ENCODE assay signal across 9 cellular contexts in the genomic region with DNA sequence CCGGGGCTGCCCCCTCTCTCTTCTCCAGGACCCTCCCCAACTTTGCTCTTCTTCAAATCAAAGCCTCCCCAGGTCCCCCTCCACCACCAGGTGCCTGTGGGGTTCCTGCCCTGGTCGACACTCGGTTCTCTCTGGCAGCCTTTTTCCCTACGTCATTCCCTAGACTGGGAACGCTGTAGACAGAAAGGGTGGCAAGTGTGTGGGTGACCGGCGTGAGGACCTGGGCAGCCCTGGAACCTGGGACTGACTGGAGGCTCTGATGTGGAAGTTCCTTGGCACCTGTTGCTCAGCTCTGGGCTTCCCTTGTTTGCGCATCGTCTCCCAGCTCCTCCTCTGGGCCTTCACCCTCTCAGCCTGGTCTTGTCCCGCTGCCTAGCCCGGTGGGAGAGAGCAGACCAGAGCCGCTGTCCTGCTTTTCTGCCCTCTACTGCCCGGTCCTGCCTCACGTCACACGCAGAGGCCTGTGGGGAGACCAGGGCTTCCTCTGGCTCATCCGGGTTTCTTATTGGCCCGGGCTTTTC. TPM values are rescaled to one million over a fixed set of nuclear protein-coding genes. Genes with fewer than 3 reads are reported as not detected.
DNase-seq lines count a peak whose midpoint lies in the region; ATAC-seq and TF ChIP-seq lines count a peak whose summit lies in the region.
"Had no signal": no experiment of that assay in that cellular context is flagged by ENCODE, and none has a peak within 500 bp of the region (broad histone marks: within the 10 kb centered on the region; RNA-seq: fewer than 3 reads in every experiment).

No MANE protein-coding gene starts in this region.

- ATAC-seq in activated CD8-positive, alpha-beta T cell treated with anti-CD3 and anti-CD28 coated beads, Interleukin-2, amount 10 ng/mL, durations not matched to agents 7 days and 5 days: no peak
- ATAC-seq in upper lobe of left lung (ENCODE audit: low FRiP score in 2 of 2) (no peak), GM18861 (IDR thresholded peaks at IDR 0.05; ENCODE audit: unreplicated experiment) (no peak)

- no peaks in the 10 kb centered on the region for H3K27me3 Mint-ChIP-seq in activated CD8-positive, alpha-beta T cell treated with anti-CD3 and anti-CD28 coated beads, Interleukin-2, amount 10 ng/mL, durations not matched to agents 7 days and 5 days (ENCODE audit: low read depth)
- H3K27me3 Mint-ChIP-seq in immature natural killer cell (ENCODE audit: low read depth in 3 of 3): peaks cover 4 to 7% (median 6%) of the 10 kb centered on the region in 3 donors

- H3K4me3 Mint-ChIP-seq in activated CD8-positive, alpha-beta T cell treated with anti-CD3 and anti-CD28 coated beads, Interleukin-2, amount 10 ng/mL, durations not matched to agents 7 days and 5 days: peak overlapping the region; percentile 98
- H3K4me3 Mint-ChIP-seq in immature natural killer cell: peak overlapping the region; percentile 78 to 83 (median 82)

- no peak for TF ChIP-seq EP300 in upper lobe of left lung (IDR thresholded peaks at IDR 0.05)

- no peaks in the 10 kb centered on the region for H3K9me3 Mint-ChIP-seq in activated CD8-positive, alpha-beta T cell treated with anti-CD3 and anti-CD28 coated beads, Interleukin-2, amount 10 ng/mL, durations not matched to agents 7 days and 5 days (ENCODE audit: insufficient read depth)
- peaks cover 0 to 2% (median 0%) of the 10 kb centered on the region in 6 donors for H3K9me3 Mint-ChIP-seq in immature natural killer cell

- DNase-seq in cardiac septum (ENCODE audit: low spot score) (peak; percentile 56), right atrium auricular region (ENCODE audit: low spot score) (no peak), immature natural killer cell (no peak), upper lobe of left lung (peak in 1 of 2 donors; percentile 31), middle frontal gyrus (ENCODE audit: extremely low spot score, low spot score) (no peak), NCI-H1417 (lab: John Stamatoyannopoulos, UW) (no peak)
- DNase-seq in activated CD8-positive, alpha-beta T cell treated with anti-CD3 and anti-CD28 coated beads, Interleukin-2, amount 10 ng/mL, durations not matched to agents 7 days and 5 days: peak; percentile 42
- DNase-seq: NCI-H1930 had no signal

- no peaks in the 10 kb centered on the region for H3K27me3 ChIP-seq in right atrium auricular region
- no peaks in the 10 kb centered on the region for H3K27me3 ChIP-seq in upper lobe of left lung

- peaks cover 7% of the 10 kb centered on the region for H3K36me3 ChIP-seq in right atrium auricular region
- H3K36me3 ChIP-seq in upper lobe of left lung: peaks cover 0 to 12% (median 5%) of the 10 kb centered on the region in 4 donors

- peaks cover 0 to 58% of the 10 kb centered on the region in 2 donors for H3K4me1 ChIP-seq in right atrium auricular region
- H3K4me1 ChIP-seq in upper lobe of left lung: peaks cover 32 to 57% (median 46%) of the 10 kb centered on the region in 4 donors

- TF ChIP-seq POLR2A in upper lobe of left lung (IDR thresholded peaks at IDR 0.05): no peak

- no peaks in the 10 kb centered on the region for H3K9me3 ChIP-seq in right atrium auricular region
- H3K9me3 ChIP-seq in upper lobe of left lung: no peaks in the 10 kb centered on the region

- peaks cover 62% of the 10 kb centered on the region for H3K36me3 Mint-ChIP-seq in activated CD8-positive, alpha-beta T cell treated with anti-CD3 and anti-CD28 coated beads, Interleukin-2, amount 10 ng/mL, durations not matched to agents 7 days and 5 days (ENCODE audit: low read depth)
- H3K36me3 Mint-ChIP-seq in immature natural killer cell: peaks cover 0 to 5% (median 3%) of the 10 kb centered on the region in 3 donors

- intact Hi-C loops in cardiac septum (cut with DNase I): no loop called here

- H3K4me3 ChIP-seq in right atrium auricular region (peak overlapping the region in 1 of 2 donors; percentile 71), upper lobe of left lung (peak overlapping the region in 3 of 4 donors; percentile 4 to 83 (median 79))

- POLR2A ChIA-PET in activated CD8-positive, alpha-beta T cell treated with anti-CD3 and anti-CD28 coated beads, Interleukin-2, amount 10 ng/mL, durations not matched to agents 7 days and 5 days (lab: Charles Lee): interaction anchor here (0.7 to 4.6 kb wide), 6 partner anchors 10 to 1092 kb away, joined by 3 to 112 read pairs (median 5); a partner anchor contains a TSS

- WGBS in upper lobe of left lung, 2 donors: 38 to 49% methylated on average over 17 of the region's 17 CpGs

- H3K27ac Mint-ChIP-seq in activated CD8-positive, alpha-beta T cell treated with anti-CD3 and anti-CD28 coated beads, Interleukin-2, amount 10 ng/mL, durations not matched to agents 7 days and 5 days: peak overlapping the region; percentile 98
- H3K27ac Mint-ChIP-seq in immature natural killer cell: peak overlapping the region; percentile 92 to 95 (median 94)

- H3K4me1 Mint-ChIP-seq in activated CD8-positive, alpha-beta T cell treated with anti-CD3 and anti-CD28 coated beads, Interleukin-2, amount 10 ng/mL, durations not matched to agents 7 days and 5 days (ENCODE audit: low read depth): peaks cover 57% of the 10 kb centered on the region
- H3K4me1 Mint-ChIP-seq in immature natural killer cell: peaks cover 39 to 52% of the 10 kb centered on the region in 2 donors

- peak overlapping the region in 1 of 2 donors; percentile 18 for H3K27ac ChIP-seq in right atrium auricular region
- peak overlapping the region; percentile 85 to 96 (median 94) for H3K27ac ChIP-seq in upper lobe of left lung

- no peak for TF ChIP-seq CTCF in right atrium auricular region (IDR thresholded peaks at IDR 0.05)
- TF ChIP-seq CTCF in upper lobe of left lung (IDR thresholded peaks at IDR 0.05): no peak

- CTCF ChIA-PET in activated CD8-positive, alpha-beta T cell treated with anti-CD3 and anti-CD28 coated beads, Interleukin-2, amount 10 ng/mL, durations not matched to agents 7 days and 5 days (lab: Charles Lee): interaction anchor here (0.7 to 12.6 kb wide), 5 partner anchors 10 to 86 kb away, joined by 3 to 227 read pairs (median 8); a partner anchor contains a TSS

RNA-seq across cellular contexts. Expression of a gene that starts 1.3 kb away (rescaled TPM):
- total RNA-seq in cardiac septum: 4.1 TPM
- total RNA-seq in right atrium auricular region: 1 to 10 TPM; 3.7 to 5.3 TPM
- total RNA-seq in activated CD8-positive, alpha-beta T cell treated with anti-CD3 and anti-CD28 coated beads, Interleukin-2, amount 10 ng/mL, durations not matched to agents 7 days and 5 days: 100 to 1,000 TPM; 284 to 311 TPM
- polyA plus RNA-seq in immature natural killer cell: 10 to 100 TPM in 1 of 3 donors, 1 to 10 TPM in 2; 5.0 to 11.9 (median 7.3) TPM
- total RNA-seq in upper lobe of left lung: 10 to 100 TPM in 5 of 6 donors, 1 to 10 TPM in 1; 8.9 to 47.4 (median 21.9) TPM

RNA-seq across cellular contexts. Expression of a gene that starts 1.5 kb away (rescaled TPM):
- total RNA-seq in cardiac septum (38.1 TPM), right atrium auricular region (10 to 100 TPM; 59.0 to 75.4 TPM), upper lobe of left lung (10 to 100 TPM; 38.9 to 99.1 (median 49.6) TPM)
- 10 to 100 TPM; 21.9 to 22.4 TPM for total RNA-seq in activated CD8-positive, alpha-beta T cell treated with anti-CD3 and anti-CD28 coated beads, Interleukin-2, amount 10 ng/mL, durations not matched to agents 7 days and 5 days
- polyA plus RNA-seq in immature natural killer cell: 10 to 100 TPM; 25.5 to 37.9 (median 37.3) TPM

RNA-seq across cellular contexts. Expression of a gene that starts 10.5 kb away (rescaled TPM):
- total RNA-seq in cardiac septum: 12.1 TPM
- 10 to 100 TPM; 15.6 to 20.1 TPM for total RNA-seq in right atrium auricular region
- 100 to 1,000 TPM; 132 to 136 TPM for total RNA-seq in activated CD8-positive, alpha-beta T cell treated with anti-CD3 and anti-CD28 coated beads, Interleukin-2, amount 10 ng/mL, durations not matched to agents 7 days and 5 days
- 10 to 100 TPM; 59.0 to 71.6 (median 61.7) TPM for polyA plus RNA-seq in immature natural killer cell
- total RNA-seq in upper lobe of left lung: 10 to 100 TPM; 33.0 to 51.1 (median 38.0) TPM

RNA-seq across cellular contexts. Expression of a gene that starts 38.5 kb away (rescaled TPM):
- total RNA-seq in cardiac septum (1.00 TPM), right atrium auricular region (1 to 10 TPM; 1.0 to 1.9 TPM), upper lobe of left lung (10 to 100 TPM in 1 of 6 donors, 1 to 10 TPM in 4, under 1 TPM in 1; 0.59 to 17.8 (median 2.5) TPM)
- total RNA-seq in activated CD8-positive, alpha-beta T cell treated with anti-CD3 and anti-CD28 coated beads, Interleukin-2, amount 10 ng/mL, durations not matched to agents 7 days and 5 days: under 1 TPM; 0.45 to 0.91 TPM
- 1 to 10 TPM in 1 of 3 donors, under 1 TPM in 2; 0.38 to 2.6 (median 0.83) TPM for polyA plus RNA-seq in immature natural killer cell

Comparison
In these comparisons a context has a peak if more than half of its experiments do, and no peak if none do; other contexts are left out.
1. DNase-seq: peak in cardiac septum (single experiment) and activated CD8-positive, alpha-beta T cell treated with anti-CD3 and anti-CD28 coated beads, Interleukin-2, amount 10 ng/mL, durations not matched to agents 7 days and 5 days (single experiment); none in right atrium auricular region (single experiment), immature natural killer cell (0 of 3), middle frontal gyrus (single experiment) and NCI-H1417 (0 of 3).
2. RNA of a gene that starts 1.3 kb away (total RNA-seq): 284 to 311 TPM in activated CD8-positive, alpha-beta T cell treated with anti-CD3 and anti-CD28 coated beads, Interleukin-2, amount 10 ng/mL, durations not matched to agents 7 days and 5 days; 8.9 to 47.4 TPM in upper lobe of left lung, 3.7 to 5.3 TPM in right atrium auricular region and 4.1 TPM in cardiac septum (single experiment); every median in the first group is over 4 times any median in the second.